ENCODE assay signal across 1 cellular context in genomic region chr10:104291439-104291951, GRCh38.
TF ChIP-seq lines count a peak whose summit lies in the region.

No MANE protein-coding gene starts in this region.

TF ChIP-seq in HepG2, 621 proteins besides CTCF, POLR2A, EP300 and RAD21 (continues in another document):
- TF ChIP-seq ZNF441 (CRISPR knock-in tag; IDR thresholded peaks at IDR 0.05; ENCODE audit: borderline replicate concordance) (peak; percentile 37; the same call in 1 of the 2 replicates), ZMYM3 (CRISPR knock-in tag; IDR thresholded peaks at IDR 0.05) (peak; percentile 35; the same call in 1 of the 2 replicates), ZNF615 (CRISPR knock-in tag; IDR thresholded peaks at IDR 0.05; ENCODE audit: borderline replicate concordance) (no peak), ZNF232 (CRISPR knock-in tag; IDR thresholded peaks at IDR 0.05; ENCODE audit: borderline replicate concordance) (no peak), ZBTB20 (CRISPR knock-in tag; IDR thresholded peaks at IDR 0.05; ENCODE audit: borderline replicate concordance, low read depth) (0 out of 2 replicates have a peak, but pooled peaks have one; percentile 55), ZBTB25 (CRISPR knock-in tag; IDR thresholded peaks at IDR 0.05) (peak; percentile 17; the same call in 1 of the 2 replicates), SYNCRIP (IDR thresholded peaks at IDR 0.05; ENCODE audit: insufficient read depth, low read depth, low read length) (no peak), THAP11 (CRISPR knock-in tag; IDR thresholded peaks at IDR 0.05) (peak; percentile 46; the same call in 1 of the 2 replicates), TSC22D2 (CRISPR knock-in tag; IDR thresholded peaks at IDR 0.05; ENCODE audit: borderline replicate concordance) (peak; percentile 79; the same call in 1 of the 2 replicates), BCL6 (CRISPR knock-in tag; IDR thresholded peaks at IDR 0.05) (0 out of 2 replicates have a peak, but pooled peaks have one; percentile 8), TRIM24 (CRISPR knock-in tag; IDR thresholded peaks at IDR 0.05) (no peak), BCL3 (CRISPR knock-in tag; IDR thresholded peaks at IDR 0.05) (no peak), ARID4A (CRISPR knock-in tag; IDR thresholded peaks at IDR 0.05; ENCODE audit: borderline replicate concordance) (peak; percentile 27; the same call in 1 of the 2 replicates), ZFP36 (IDR thresholded peaks at IDR 0.05; ENCODE audit: borderline replicate concordance, low read depth, low read length, partially characterized antibody) (no peak), RARA (CRISPR knock-in tag; IDR thresholded peaks at IDR 0.05) (peak; percentile 19; the same call in 1 of the 2 replicates), SALL2 (CRISPR knock-in tag; IDR thresholded peaks at IDR 0.05) (peak; percentile 24; the same call in 1 of the 2 replicates), KDM1A (CRISPR knock-in tag; IDR thresholded peaks at IDR 0.05) (peak; percentile 76; the same call in 1 of the 2 replicates), ZMAT3 (CRISPR knock-in tag; conservative IDR thresholded peaks at IDR 0.05) (0 out of 2 replicates have a peak, but pooled peaks have one; percentile 57), ZNF703 (CRISPR knock-in tag; IDR thresholded peaks at IDR 0.05; ENCODE audit: borderline replicate concordance) (no peak), SOX6 (IDR thresholded peaks at IDR 0.05) (no peak), SOX6 (CRISPR knock-in tag; IDR thresholded peaks at IDR 0.05) (peak; percentile 68), KIAA2018 (CRISPR knock-in tag; IDR thresholded peaks at IDR 0.05; ENCODE audit: borderline replicate concordance) (no peak), ZNF800 (CRISPR knock-in tag; IDR thresholded peaks at IDR 0.05) (peak; percentile 49; the same call in 1 of the 2 replicates), SIN3B (IDR thresholded peaks at IDR 0.05; ENCODE audit: low read length) (0 out of 2 replicates have a peak, but pooled peaks have one; percentile 49), DRAP1 (CRISPR knock-in tag; IDR thresholded peaks at IDR 0.05) (peak; percentile 52; the same call in 1 of the 2 replicates), SIX4 (CRISPR knock-in tag; IDR thresholded peaks at IDR 0.05) (no peak), GABPA (IDR thresholded peaks at IDR 0.05; ENCODE audit: low read depth, low read length) (no peak), GABPA (CRISPR knock-in tag; IDR thresholded peaks at IDR 0.05; ENCODE audit: low read depth) (peak; percentile 50), GATAD2A (CRISPR knock-in tag; IDR thresholded peaks at IDR 0.05) (peak; percentile 79), KDM3A (CRISPR knock-in tag; IDR thresholded peaks at IDR 0.05; ENCODE audit: low read depth) (peak; percentile 60; the same call in 1 of the 2 replicates)
- TF ChIP-seq, protein P1, sequence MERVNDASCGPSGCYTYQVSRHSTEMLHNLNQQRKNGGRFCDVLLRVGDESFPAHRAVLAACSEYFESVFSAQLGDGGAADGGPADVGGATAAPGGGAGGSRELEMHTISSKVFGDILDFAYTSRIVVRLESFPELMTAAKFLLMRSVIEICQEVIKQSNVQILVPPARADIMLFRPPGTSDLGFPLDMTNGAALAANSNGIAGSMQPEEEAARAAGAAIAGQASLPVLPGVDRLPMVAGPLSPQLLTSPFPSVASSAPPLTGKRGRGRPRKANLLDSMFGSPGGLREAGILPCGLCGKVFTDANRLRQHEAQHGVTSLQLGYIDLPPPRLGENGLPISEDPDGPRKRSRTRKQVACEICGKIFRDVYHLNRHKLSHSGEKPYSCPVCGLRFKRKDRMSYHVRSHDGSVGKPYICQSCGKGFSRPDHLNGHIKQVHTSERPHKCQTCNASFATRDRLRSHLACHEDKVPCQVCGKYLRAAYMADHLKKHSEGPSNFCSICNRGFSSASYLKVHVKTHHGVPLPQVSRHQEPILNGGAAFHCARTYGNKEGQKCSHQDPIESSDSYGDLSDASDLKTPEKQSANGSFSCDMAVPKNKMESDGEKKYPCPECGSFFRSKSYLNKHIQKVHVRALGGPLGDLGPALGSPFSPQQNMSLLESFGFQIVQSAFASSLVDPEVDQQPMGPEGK (CRISPR knock-in tag; IDR thresholded peaks at IDR 0.05), result peak; percentile 22; the same call in 1 of the 2 replicates
- TF ChIP-seq, protein P2, sequence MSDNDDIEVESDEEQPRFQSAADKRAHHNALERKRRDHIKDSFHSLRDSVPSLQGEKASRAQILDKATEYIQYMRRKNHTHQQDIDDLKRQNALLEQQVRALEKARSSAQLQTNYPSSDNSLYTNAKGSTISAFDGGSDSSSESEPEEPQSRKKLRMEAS (IDR thresholded peaks at IDR 0.05), result peak; percentile 36; the same call in 1 of the 2 replicates
- TF ChIP-seq, protein P3, sequence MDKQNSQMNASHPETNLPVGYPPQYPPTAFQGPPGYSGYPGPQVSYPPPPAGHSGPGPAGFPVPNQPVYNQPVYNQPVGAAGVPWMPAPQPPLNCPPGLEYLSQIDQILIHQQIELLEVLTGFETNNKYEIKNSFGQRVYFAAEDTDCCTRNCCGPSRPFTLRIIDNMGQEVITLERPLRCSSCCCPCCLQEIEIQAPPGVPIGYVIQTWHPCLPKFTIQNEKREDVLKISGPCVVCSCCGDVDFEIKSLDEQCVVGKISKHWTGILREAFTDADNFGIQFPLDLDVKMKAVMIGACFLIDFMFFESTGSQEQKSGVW (CRISPR knock-in tag; IDR thresholded peaks at IDR 0.05; ENCODE audit: borderline replicate concordance), result no peak
- TF ChIP-seq, protein P4, sequence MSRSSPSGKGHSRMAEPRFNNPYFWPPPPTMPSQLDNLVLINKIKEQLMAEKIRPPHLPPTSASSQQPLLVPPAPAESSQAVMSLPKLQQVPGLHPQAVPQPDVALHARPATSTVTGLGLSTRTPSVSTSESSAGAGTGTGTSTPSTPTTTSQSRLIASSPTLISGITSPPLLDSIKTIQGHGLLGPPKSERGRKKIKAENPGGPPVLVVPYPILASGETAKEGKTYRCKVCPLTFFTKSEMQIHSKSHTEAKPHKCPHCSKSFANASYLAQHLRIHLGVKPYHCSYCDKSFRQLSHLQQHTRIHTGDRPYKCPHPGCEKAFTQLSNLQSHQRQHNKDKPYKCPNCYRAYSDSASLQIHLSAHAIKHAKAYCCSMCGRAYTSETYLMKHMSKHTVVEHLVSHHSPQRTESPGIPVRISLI (CRISPR knock-in tag; IDR thresholded peaks at IDR 0.05; ENCODE audit: borderline replicate concordance), result no peak
